In the genomic region with DNA sequence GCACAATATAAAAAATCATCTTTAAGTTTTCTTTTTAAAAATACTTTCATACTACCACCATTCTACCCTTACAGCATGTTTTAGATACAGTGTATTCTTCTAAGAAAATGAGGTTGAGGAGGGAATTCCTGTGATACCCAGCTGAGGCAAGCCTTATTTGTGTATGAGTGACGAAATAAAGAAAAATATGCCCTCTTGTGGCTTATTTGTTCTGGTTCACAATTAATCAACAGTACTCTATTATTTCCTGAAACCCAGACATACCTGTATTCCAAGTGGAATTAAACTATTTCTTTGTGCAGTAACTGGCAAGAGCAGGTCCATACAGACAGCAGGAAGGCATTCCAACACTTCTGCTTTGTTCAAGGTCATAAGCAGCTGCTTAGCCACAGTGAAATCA, we compare ENCODE assay signal across 13 cellular contexts. TPM values are rescaled to one million over a fixed set of nuclear protein-coding genes. Genes with fewer than 3 reads are reported as not detected.
DNase-seq lines count a peak whose midpoint lies in the region; ATAC-seq, FAIRE-seq and TF ChIP-seq lines count a peak whose summit lies in the region.
"Had no signal": no experiment of that assay in that cellular context is flagged by ENCODE, and none has a peak within 500 bp of the region (broad histone marks: within the 10 kb centered on the region; RNA-seq: fewer than 3 reads in every experiment).

No MANE protein-coding gene starts in this region.

- H3K4me3 Mint-ChIP-seq in astrocyte (ENCODE audit: unreplicated experiment), result no peak overlapping the region
- no peak overlapping the region for H3K4me3 Mint-ChIP-seq in stimulated activated effector memory CD8-positive, alpha-beta T cell treated with anti-CD3 and anti-CD28 coated beads, Interleukin-12 subunit alpha, Interleukin-12 subunit beta, amount 100 ng/mL, for 72 hours
- H3K4me3 Mint-ChIP-seq: activated CD4-positive, alpha-beta memory T cell treated with anti-CD3 and anti-CD28 coated beads, Interleukin-2, amount 10 ng/mL, durations not matched to agents 7 days and 5 days had no signal

- no peak overlapping the region for H3K27ac ChIP-seq in astrocyte (ENCODE audit: low read depth, low read length)
- H3K27ac ChIP-seq: epithelial cell of prostate, right atrium auricular region had no signal

- no peaks in the 10 kb centered on the region for H3K36me3 ChIP-seq in BE2C
- H3K36me3 ChIP-seq in astrocyte (ENCODE audit: insufficient read depth, low read length), result no peaks in the 10 kb centered on the region
- H3K36me3 ChIP-seq: right atrium auricular region had no signal

- no peak overlapping the region for H2AFZ ChIP-seq in astrocyte (ENCODE audit: low read depth, low read length)

- DNase-seq in BE2C (no peak), astrocyte (ENCODE audit: low read depth) (peak; percentile 21), kidney glomerular epithelial cell (lab: John Stamatoyannopoulos, UW) (peak; percentile 15)
- no peak for DNase-seq in activated T-cell treated with anti-CD3 and anti-CD28 coated beads, Interleukin-2, amount 50 U/mL, for 1 hour
- no peak for DNase-seq in stimulated activated naive CD4-positive, alpha-beta T cell treated with Interleukin-2 at 50 U/mL for 16 hours (lab: John Stamatoyannopoulos, UW)
- DNase-seq in stimulated activated effector memory CD8-positive, alpha-beta T cell treated with anti-CD3 and anti-CD28 coated beads, Interleukin-12 subunit alpha, Interleukin-12 subunit beta, amount 100 ng/mL, for 72 hours (ENCODE audit: low spot score in 2 of 2), result no peak
- DNase-seq: activated CD4-positive, alpha-beta memory T cell treated with anti-CD3 and anti-CD28 coated beads, Interleukin-2, amount 10 ng/mL, durations not matched to agents 7 days and 5 days; NCI-H446 treated with DMSO at 0.1 percent for 48 hours; substantia nigra had no signal

- TF ChIP-seq RAD21 in Ishikawa (IDR thresholded peaks at IDR 0.05; ENCODE audit: low read depth), result peak; percentile 49

- H3K27me3 ChIP-seq in BE2C (no peaks in the 10 kb centered on the region), astrocyte (ENCODE audit: insufficient read depth, low read length) (peaks cover 7% of the 10 kb centered on the region)
- H3K27me3 ChIP-seq: right atrium auricular region had no signal

- TF ChIP-seq CTCF in BE2C (IDR thresholded peaks at IDR 0.05; ENCODE audit: low read depth, low read length) (peak; percentile 36), astrocyte (IDR thresholded peaks at IDR 0.05; ENCODE audit: insufficient read depth, low read depth, low read length) (peak; percentile 34)

- H3K9me3 Mint-ChIP-seq in astrocyte (ENCODE audit: unreplicated experiment), result peaks cover 2% of the 10 kb centered on the region
- peaks cover 9% of the 10 kb centered on the region for H3K9me3 Mint-ChIP-seq in stimulated activated effector memory CD8-positive, alpha-beta T cell treated with anti-CD3 and anti-CD28 coated beads, Interleukin-12 subunit alpha, Interleukin-12 subunit beta, amount 100 ng/mL, for 72 hours
- H3K9me3 Mint-ChIP-seq: activated CD4-positive, alpha-beta memory T cell treated with anti-CD3 and anti-CD28 coated beads, Interleukin-2, amount 10 ng/mL, durations not matched to agents 7 days and 5 days had no signal

- H3K9ac ChIP-seq in astrocyte (ENCODE audit: low read length), result no peak overlapping the region

- H4K20me1 ChIP-seq in astrocyte (ENCODE audit: insufficient read depth, low read length), result no peaks in the 10 kb centered on the region

- FAIRE-seq in astrocyte (lab: Jason Lieb, UNC), result no peak

- no peak overlapping the region for H3K4me2 ChIP-seq in astrocyte (ENCODE audit: low read length)

- H3K4me1 Mint-ChIP-seq in astrocyte (ENCODE audit: low read depth, unreplicated experiment), result no peaks in the 10 kb centered on the region
- no peaks in the 10 kb centered on the region for H3K4me1 Mint-ChIP-seq in stimulated activated effector memory CD8-positive, alpha-beta T cell treated with anti-CD3 and anti-CD28 coated beads, Interleukin-12 subunit alpha, Interleukin-12 subunit beta, amount 100 ng/mL, for 72 hours
- H3K4me1 Mint-ChIP-seq: activated CD4-positive, alpha-beta memory T cell treated with anti-CD3 and anti-CD28 coated beads, Interleukin-2, amount 10 ng/mL, durations not matched to agents 7 days and 5 days had no signal

- H3K9me3 ChIP-seq in BE2C (no peaks in the 10 kb centered on the region), astrocyte (ENCODE audit: insufficient read depth, low read depth, low read length) (no peaks in the 10 kb centered on the region)
- H3K9me3 ChIP-seq: right atrium auricular region had no signal

- no peak for ATAC-seq in GM19395 (IDR thresholded peaks at IDR 0.05; ENCODE audit: unreplicated experiment)
- no peak for ATAC-seq in stimulated activated effector memory CD8-positive, alpha-beta T cell treated with anti-CD3 and anti-CD28 coated beads, Interleukin-12 subunit alpha, Interleukin-12 subunit beta, amount 100 ng/mL, for 72 hours

- peaks cover 8% of the 10 kb centered on the region for H3K27me3 Mint-ChIP-seq in astrocyte (ENCODE audit: low read depth, unreplicated experiment)

- H3K4me1 ChIP-seq in BE2C (no peaks in the 10 kb centered on the region), astrocyte (ENCODE audit: insufficient read depth, low read length) (peaks cover 5% of the 10 kb centered on the region)

- H3K27ac Mint-ChIP-seq in astrocyte (ENCODE audit: unreplicated experiment), result no peak overlapping the region
- H3K27ac Mint-ChIP-seq in stimulated activated effector memory CD8-positive, alpha-beta T cell treated with anti-CD3 and anti-CD28 coated beads, Interleukin-12 subunit alpha, Interleukin-12 subunit beta, amount 100 ng/mL, for 72 hours, result no peak overlapping the region
- H3K27ac Mint-ChIP-seq: activated CD4-positive, alpha-beta memory T cell treated with anti-CD3 and anti-CD28 coated beads, Interleukin-2, amount 10 ng/mL, durations not matched to agents 7 days and 5 days had no signal

- no peak overlapping the region for H3K4me3 ChIP-seq in BE2C (ENCODE audit: low read depth, low read length)
- H3K4me3 ChIP-seq in astrocyte (ENCODE audit: insufficient read depth, low read depth, low read length), result no peak overlapping the region
- H3K4me3 ChIP-seq: right atrium auricular region had no signal

- no peaks in the 10 kb centered on the region for H3K79me2 ChIP-seq in astrocyte (ENCODE audit: insufficient read depth, low read length)

- TF ChIP-seq EP300 in Ishikawa (IDR thresholded peaks at IDR 0.05; ENCODE audit: borderline replicate concordance), result no peak

- H3K36me3 Mint-ChIP-seq in astrocyte (ENCODE audit: low read depth, unreplicated experiment), result no peaks in the 10 kb centered on the region
- no peaks in the 10 kb centered on the region for H3K36me3 Mint-ChIP-seq in stimulated activated effector memory CD8-positive, alpha-beta T cell treated with anti-CD3 and anti-CD28 coated beads, Interleukin-12 subunit alpha, Interleukin-12 subunit beta, amount 100 ng/mL, for 72 hours

TF ChIP-seq in Ishikawa, 13 proteins besides CTCF, POLR2A, EP300 and RAD21:
- TF ChIP-seq CEBPB (IDR thresholded peaks at IDR 0.05), result peak; percentile 33; the same call in 1 of the 2 replicates
- no peak for TF ChIP-seq CREB1 (IDR thresholded peaks at IDR 0.05; ENCODE audit: low read depth)
TF ChIP-seq in Ishikawa: peak in this region for 1.

RNA-seq across cellular contexts. Expression of a gene that starts 4.5 kb away (rescaled TPM):
- polyA plus RNA-seq in BE2C (2012; ENCODE audit: insufficient read depth, insufficient read length, low read depth), result 2.4 TPM
- 9.1 and 17.7 TPM in 2 replicates for total RNA-seq in astrocyte
- total RNA-seq: activated CD4-positive, alpha-beta memory T cell treated with anti-CD3 and anti-CD28 coated beads, Interleukin-2, amount 10 ng/mL, durations not matched to agents 7 days and 5 days had no signal

Comparison
In these comparisons a context has a peak if more than half of its experiments do, and no peak if none do; other contexts are left out.
1. DNase-seq: peak in astrocyte (single experiment) and kidney glomerular epithelial cell (single experiment); none in BE2C (single experiment), activated T-cell treated with anti-CD3 and anti-CD28 coated beads, Interleukin-2, amount 50 U/mL, for 1 hour (single experiment), stimulated activated naive CD4-positive, alpha-beta T cell treated with Interleukin-2 at 50 U/mL for 16 hours (single experiment) and stimulated activated effector memory CD8-positive, alpha-beta T cell treated with anti-CD3 and anti-CD28 coated beads, Interleukin-12 subunit alpha, Interleukin-12 subunit beta, amount 100 ng/mL, for 72 hours (0 of 2).